8 cellular contexts compared by ENCODE assay signal in genomic region chr1:168637350-168637991, GRCh38.
DNase-seq lines count a peak whose midpoint lies in the region; ATAC-seq, FAIRE-seq and TF ChIP-seq lines count a peak whose summit lies in the region.

No MANE protein-coding gene starts in this region.

- peaks cover 0 to 6% of the 10 kb centered on the region in 2 donors for H3K4me1 ChIP-seq in small intestine (ENCODE audit: control insufficient read depth in 2 of 2, insufficient read depth in 1 of 2, low read depth in 1 of 2, low read length in 1 of 2)

- H3K9me3 ChIP-seq in small intestine (ENCODE audit: control insufficient read depth, low read depth), result no peaks in the 10 kb centered on the region

- H3K4me3 ChIP-seq in small intestine (ENCODE audit: low read depth in 1 of 2, low read length in 2 of 2), result no peak overlapping the region

- no peak for FAIRE-seq in small intestine (lab: Jason Lieb, UNC)

- ATAC-seq in HG02571 (IDR thresholded peaks at IDR 0.05; ENCODE audit: unreplicated experiment), result no peak
- ATAC-seq in HG02623 (IDR thresholded peaks at IDR 0.05; ENCODE audit: unreplicated experiment), result no peak
- no peak for ATAC-seq in GM21447 (IDR thresholded peaks at IDR 0.05; ENCODE audit: unreplicated experiment)

- no peaks in the 10 kb centered on the region for H3K27me3 ChIP-seq in small intestine (ENCODE audit: control insufficient read depth in 2 of 2, insufficient read depth in 2 of 2, low read length in 2 of 2)

- peak; percentile 72 for TF ChIP-seq CTCF in GM10266 (IDR thresholded peaks at IDR 0.05; ENCODE audit: control insufficient read depth, insufficient read depth, low read depth, missing control alignments)

- no peaks in the 10 kb centered on the region for H3K36me3 ChIP-seq in small intestine (ENCODE audit: control insufficient read depth in 2 of 2, insufficient read depth in 2 of 2, low read length in 2 of 2)

- no peak overlapping the region for H3K27ac ChIP-seq in small intestine (ENCODE audit: low read depth in 1 of 2, low read length in 1 of 2)

- DNase-seq in GM10266 (ENCODE audit: extremely low spot score) (peak; percentile 42), LHCN-M2 (ENCODE audit: low read depth) (peak; percentile 34), SHP77 (lab: John Stamatoyannopoulos, UW) (peak; percentile 21 to 48), foreskin melanocyte (peak; percentile 26), small intestine (peak; percentile 31)

- 84 to 92% (median 91%) methylated on average over 5 of the region's 5 CpGs for WGBS in small intestine, 3 donors
